24 cellular contexts compared by ENCODE assay signal in the genomic region with DNA sequence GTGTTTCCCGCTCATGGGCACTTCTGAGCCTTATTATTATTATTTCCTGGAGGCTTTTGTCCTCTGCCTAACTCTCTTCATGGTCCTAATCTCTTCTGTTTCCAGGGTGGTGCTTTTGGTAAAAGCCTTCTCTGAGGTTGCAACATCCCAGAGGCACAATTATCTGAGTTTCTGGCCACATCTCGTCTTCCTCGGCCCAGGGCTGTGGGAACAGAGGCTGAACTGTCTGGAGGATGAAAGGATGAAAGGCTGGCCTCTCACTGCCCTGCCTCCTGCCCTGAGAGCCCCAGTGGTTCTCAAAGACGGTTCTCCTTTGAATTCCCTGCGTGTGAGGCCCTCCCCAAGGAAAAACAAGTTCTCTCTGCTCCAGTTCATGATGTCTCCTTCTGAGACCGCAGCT. TPM values are rescaled to one million over a fixed set of nuclear protein-coding genes. Genes with fewer than 3 reads are reported as not detected.
DNase-seq lines count a peak whose midpoint lies in the region; ATAC-seq and TF ChIP-seq lines count a peak whose summit lies in the region.
"Had no signal": no experiment of that assay in that cellular context is flagged by ENCODE, and none has a peak within 500 bp of the region (broad histone marks: within the 10 kb centered on the region; RNA-seq: fewer than 3 reads in every experiment).

No MANE protein-coding gene starts in this region.

- no peaks in the 10 kb centered on the region for H3K27me3 Mint-ChIP-seq in activated T-helper 17 cell treated with anti-CD3 and anti-CD28 coated beads, Interleukin-2, amount 50 U/mL, for 72 hours
- H3K27me3 Mint-ChIP-seq: CD4-positive, CD25-positive, alpha-beta regulatory T cell; naive B cell; stimulated activated naive CD8-positive, alpha-beta T cell treated with anti-CD3 and anti-CD28 coated beads, Interleukin-15, Interleukin-2, amounts not matched to agents 100 ng/mL and 50 ng/mL, for 24 hours had no signal

- no peak for TF ChIP-seq EP300 in esophagus muscularis mucosa (IDR thresholded peaks at IDR 0.05)

- WGBS in esophagus muscularis mucosa: 68% methylated on average over 5 of the region's 6 CpGs

- no peak for ATAC-seq in activated T-helper 17 cell treated with anti-CD3 and anti-CD28 coated beads, Interleukin-2, amount 50 U/mL, for 72 hours (replicated peaks)
- no peak for ATAC-seq in left lung
- no peak for ATAC-seq in stimulated activated effector memory CD8-positive, alpha-beta T cell treated with anti-CD3 and anti-CD28 coated beads, Interleukin-12 subunit alpha, Interleukin-12 subunit beta, amount 100 ng/mL, for 72 hours
- no peak for ATAC-seq in HG03460 (IDR thresholded peaks at IDR 0.05; ENCODE audit: unreplicated experiment)

- H3K36me3 ChIP-seq in esophagus muscularis mucosa (peaks cover 0 to 14% (median 10%) of the 10 kb centered on the region in 4 donors), left lung (no peaks in the 10 kb centered on the region)

- H3K27me3 ChIP-seq in esophagus muscularis mucosa (no peaks in the 10 kb centered on the region), left lung (no peaks in the 10 kb centered on the region)

- peaks cover 30% of the 10 kb centered on the region for H3K4me1 Mint-ChIP-seq in activated T-helper 17 cell treated with anti-CD3 and anti-CD28 coated beads, Interleukin-2, amount 50 U/mL, for 72 hours
- peaks cover 63% of the 10 kb centered on the region for H3K4me1 Mint-ChIP-seq in stimulated activated effector memory CD8-positive, alpha-beta T cell treated with anti-CD3 and anti-CD28 coated beads, Interleukin-12 subunit alpha, Interleukin-12 subunit beta, amount 100 ng/mL, for 72 hours

- no peak for TF ChIP-seq POLR2A in esophagus muscularis mucosa (IDR thresholded peaks at IDR 0.05; ENCODE audit: low read depth)

- H3K36me3 Mint-ChIP-seq in activated T-helper 17 cell treated with anti-CD3 and anti-CD28 coated beads, Interleukin-2, amount 50 U/mL, for 72 hours (ENCODE audit: low read depth): peaks cover 65% of the 10 kb centered on the region
- peaks cover 46% of the 10 kb centered on the region for H3K36me3 Mint-ChIP-seq in stimulated activated effector memory CD8-positive, alpha-beta T cell treated with anti-CD3 and anti-CD28 coated beads, Interleukin-12 subunit alpha, Interleukin-12 subunit beta, amount 100 ng/mL, for 72 hours

- H3K4me3 ChIP-seq in esophagus muscularis mucosa (no peak overlapping the region), left lung (no peak overlapping the region)
- H3K4me3 ChIP-seq: skin epidermis had no signal

- H3K4me1 ChIP-seq in esophagus muscularis mucosa (peaks cover 66 to 84% (median 66%) of the 10 kb centered on the region in 4 donors), left lung (peaks cover 0 to 42% of the 10 kb centered on the region in 2 donors)

- no peak for TF ChIP-seq CTCF in esophagus muscularis mucosa (IDR thresholded peaks at IDR 0.05)
- TF ChIP-seq CTCF in left lung (IDR thresholded peaks at IDR 0.05): no peak

- H3K9me3 ChIP-seq in esophagus muscularis mucosa (no peaks in the 10 kb centered on the region), left lung (peaks cover 0 to 2% of the 10 kb centered on the region in 2 donors)

- H3K27ac Mint-ChIP-seq in activated T-helper 17 cell treated with anti-CD3 and anti-CD28 coated beads, Interleukin-2, amount 50 U/mL, for 72 hours: peak overlapping the region; percentile 33
- H3K27ac Mint-ChIP-seq in stimulated activated effector memory CD8-positive, alpha-beta T cell treated with anti-CD3 and anti-CD28 coated beads, Interleukin-12 subunit alpha, Interleukin-12 subunit beta, amount 100 ng/mL, for 72 hours: peak overlapping the region; percentile 54

- intact Hi-C loops in esophagus muscularis mucosa (cut with DNase I): no loop called here
- intact Hi-C loops in left lung (cut with DNase I): no loop called here

- H3K4me3 Mint-ChIP-seq in activated T-helper 17 cell treated with anti-CD3 and anti-CD28 coated beads, Interleukin-2, amount 50 U/mL, for 72 hours: no peak overlapping the region
- H3K4me3 Mint-ChIP-seq in stimulated activated effector memory CD8-positive, alpha-beta T cell treated with anti-CD3 and anti-CD28 coated beads, Interleukin-12 subunit alpha, Interleukin-12 subunit beta, amount 100 ng/mL, for 72 hours: no peak overlapping the region
- H3K4me3 Mint-ChIP-seq: stimulated activated naive CD8-positive, alpha-beta T cell treated with anti-CD3 and anti-CD28 coated beads, Interleukin-15, Interleukin-2, amounts not matched to agents 100 ng/mL and 50 ng/mL, for 24 hours had no signal

- H3K27ac ChIP-seq in esophagus muscularis mucosa (replicated peaks in 1 of 4): peak overlapping the region in 3 of 4 donors; percentile 19 to 61 (median 45)
- H3K27ac ChIP-seq in left lung: peak overlapping the region; percentile 7 to 9

- DNase-seq in esophagus muscularis mucosa (ENCODE audit: extremely low spot score) (no peak), left lung (no peak), RKO (ENCODE audit: low spot score) (no peak), NCI-H2107 (lab: John Stamatoyannopoulos, UW) (no peak), DMS153 treated with DMSO at 0.1 percent for 48 hours (lab: John Stamatoyannopoulos, UW; ENCODE audit: unreplicated experiment) (no peak)
- no peak for DNase-seq in stimulated activated effector memory CD8-positive, alpha-beta T cell treated with anti-CD3 and anti-CD28 coated beads, Interleukin-12 subunit alpha, Interleukin-12 subunit beta, amount 100 ng/mL, for 72 hours (ENCODE audit: low spot score in 2 of 2)
- DNase-seq: activated CD4-positive, alpha-beta T cell treated with anti-CD3 and anti-CD28 coated beads, Interleukin-2, amount 50 U/mL, for 1 hour; activated CD8-positive, alpha-beta memory T cell treated with anti-CD3 and anti-CD28 coated beads, Interleukin-2, amount 50 U/mL, for 48 hours; activated effector memory CD4-positive, alpha-beta T cell treated with Interleukin-2 at 50 U/mL for 16 hours; CD4-positive, CD25-positive, alpha-beta regulatory T cell; hippocampal formation; mammary epithelial cell; MM.1S; naive B cell; NCI-H146; NCI-H69; SHP77; stimulated activated CD4-positive, alpha-beta T cell treated with anti-CD3 and anti-CD28 coated beads, Interleukin-2, amount 100 ng/mL, for 48 hours; T-helper 1 cell; trophoblast cell had no signal

- no peaks in the 10 kb centered on the region for H3K9me3 Mint-ChIP-seq in activated T-helper 17 cell treated with anti-CD3 and anti-CD28 coated beads, Interleukin-2, amount 50 U/mL, for 72 hours
- H3K9me3 Mint-ChIP-seq in stimulated activated effector memory CD8-positive, alpha-beta T cell treated with anti-CD3 and anti-CD28 coated beads, Interleukin-12 subunit alpha, Interleukin-12 subunit beta, amount 100 ng/mL, for 72 hours: no peaks in the 10 kb centered on the region
- H3K9me3 Mint-ChIP-seq: stimulated activated naive CD8-positive, alpha-beta T cell treated with anti-CD3 and anti-CD28 coated beads, Interleukin-15, Interleukin-2, amounts not matched to agents 100 ng/mL and 50 ng/mL, for 24 hours had no signal

RNA-seq across cellular contexts. Expression of a gene that starts 13.8 kb away (rescaled TPM):
- total RNA-seq in activated T-helper 17 cell treated with anti-CD3 and anti-CD28 coated beads, Interleukin-2, amount 50 U/mL, for 72 hours: 100 to 1,000 TPM; 115 to 123 TPM
- 100 to 1,000 TPM; 119 to 197 (median 167) TPM for total RNA-seq in esophagus muscularis mucosa
- 10 to 100 TPM; 44.0 to 74.0 TPM for total RNA-seq in left lung
